In genomic region chr5:131305906-131306305, GRCh38 we compare ENCODE assay signal across 20 cellular contexts. TPM values are rescaled to one million over a fixed set of nuclear protein-coding genes. Genes with fewer than 3 reads are reported as not detected.
A peak's percentile ranks its signal among the peaks of the same experiment; 100 is the strongest.
DNase-seq lines count a peak whose midpoint lies in the region; ATAC-seq lines count a peak whose summit lies in the region.
"Had no signal": no experiment of that assay in that cellular context is flagged by ENCODE, and none has a peak within 500 bp of the region (broad histone marks: within the 10 kb centered on the region; RNA-seq: fewer than 3 reads in every experiment).

No MANE protein-coding gene starts in this region.

- no peaks in the 10 kb centered on the region for H3K27me3 ChIP-seq in H7 (ENCODE audit: control insufficient read depth, insufficient read depth, low read length)
- H3K27me3 ChIP-seq: adrenal gland, esophagus squamous epithelium had no signal

- H3K9me3 Mint-ChIP-seq in activated CD4-positive, alpha-beta T cell treated with anti-CD3 and anti-CD28 coated beads, Interleukin-2, amount 10 ng/mL, durations not matched to agents 24 days and 14 days = peaks cover 3% of the 10 kb centered on the region
- H3K9me3 Mint-ChIP-seq in dendritic cell treated with granulocyte-macrophage colony-stimulating factor and Interleukin-4, amounts not matched to agents 40 ng/mL and 50 ng/mL, for 4 days = no peaks in the 10 kb centered on the region
- H3K9me3 Mint-ChIP-seq in naive thymus-derived CD8-positive, alpha-beta T cell = peaks cover 0 to 4% (median 0%) of the 10 kb centered on the region in 9 donors
- H3K9me3 Mint-ChIP-seq: IgD-negative memory B cell had no signal

- POLR2A ChIA-PET in naive thymus-derived CD8-positive, alpha-beta T cell (lab: Charles Lee) = interaction anchor here (1.1 kb wide), 1 partner anchor 42 kb away, joined by 5 read pairs; the partner anchor contains the start of gene CDC42SE2

- H3K36me3 Mint-ChIP-seq in activated CD4-positive, alpha-beta T cell treated with anti-CD3 and anti-CD28 coated beads, Interleukin-2, amount 10 ng/mL, durations not matched to agents 24 days and 14 days (ENCODE audit: low read depth) = peaks cover 33% of the 10 kb centered on the region
- H3K36me3 Mint-ChIP-seq in dendritic cell treated with granulocyte-macrophage colony-stimulating factor and Interleukin-4, amounts not matched to agents 40 ng/mL and 50 ng/mL, for 4 days (ENCODE audit: low read depth) = peaks cover 3% of the 10 kb centered on the region
- peaks cover 0 to 14% (median 2%) of the 10 kb centered on the region in 3 donors for H3K36me3 Mint-ChIP-seq in naive thymus-derived CD8-positive, alpha-beta T cell

- peak overlapping the region; percentile 20 for H3K27ac Mint-ChIP-seq in activated CD4-positive, alpha-beta T cell treated with anti-CD3 and anti-CD28 coated beads, Interleukin-2, amount 10 ng/mL, durations not matched to agents 24 days and 14 days
- H3K27ac Mint-ChIP-seq in dendritic cell treated with granulocyte-macrophage colony-stimulating factor and Interleukin-4, amounts not matched to agents 40 ng/mL and 50 ng/mL, for 4 days = peak overlapping the region; percentile 46
- H3K27ac Mint-ChIP-seq in naive thymus-derived CD8-positive, alpha-beta T cell = peak overlapping the region in 9 of 10 donors; percentile 3 to 91 (median 71)
- H3K27ac Mint-ChIP-seq: WTC11 had no signal

- no peak overlapping the region for H3K4me3 Mint-ChIP-seq in activated CD4-positive, alpha-beta T cell treated with anti-CD3 and anti-CD28 coated beads, Interleukin-2, amount 10 ng/mL, durations not matched to agents 24 days and 14 days
- no peak overlapping the region for H3K4me3 Mint-ChIP-seq in dendritic cell treated with granulocyte-macrophage colony-stimulating factor and Interleukin-4, amounts not matched to agents 40 ng/mL and 50 ng/mL, for 4 days
- H3K4me3 Mint-ChIP-seq in naive thymus-derived CD8-positive, alpha-beta T cell = peak overlapping the region in 8 of 10 donors; percentile 5 to 67 (median 58)
- H3K4me3 Mint-ChIP-seq: WTC11 had no signal

- H3K4me1 Mint-ChIP-seq in activated CD4-positive, alpha-beta T cell treated with anti-CD3 and anti-CD28 coated beads, Interleukin-2, amount 10 ng/mL, durations not matched to agents 24 days and 14 days = peaks cover 41% of the 10 kb centered on the region
- H3K4me1 Mint-ChIP-seq in dendritic cell treated with granulocyte-macrophage colony-stimulating factor and Interleukin-4, amounts not matched to agents 40 ng/mL and 50 ng/mL, for 4 days (ENCODE audit: low read depth) = peaks cover 45% of the 10 kb centered on the region
- H3K4me1 Mint-ChIP-seq in naive thymus-derived CD8-positive, alpha-beta T cell = peaks cover 25 to 71% (median 62%) of the 10 kb centered on the region in 4 donors
- H3K4me1 Mint-ChIP-seq: WTC11 had no signal

- ATAC-seq in naive thymus-derived CD8-positive, alpha-beta T cell = peak in 1 of 2 donors; percentile 41
- no peak for ATAC-seq in left ventricle myocardium superior
- ATAC-seq: left lobe of liver, WTC11 had no signal

- H3K27me3 Mint-ChIP-seq in activated CD4-positive, alpha-beta T cell treated with anti-CD3 and anti-CD28 coated beads, Interleukin-2, amount 10 ng/mL, durations not matched to agents 24 days and 14 days = no peaks in the 10 kb centered on the region
- H3K27me3 Mint-ChIP-seq in dendritic cell treated with granulocyte-macrophage colony-stimulating factor and Interleukin-4, amounts not matched to agents 40 ng/mL and 50 ng/mL, for 4 days = no peaks in the 10 kb centered on the region
- H3K27me3 Mint-ChIP-seq in naive thymus-derived CD8-positive, alpha-beta T cell = no peaks in the 10 kb centered on the region
- H3K27me3 Mint-ChIP-seq: IgD-negative memory B cell had no signal

- no peak for DNase-seq in activated CD4-positive, alpha-beta T cell treated with anti-CD3 and anti-CD28 coated beads, Interleukin-2, amount 10 ng/mL, durations not matched to agents 24 days and 14 days
- no peak for DNase-seq in activated CD4-positive, alpha-beta T cell treated with anti-CD3 and anti-CD28 coated beads for 4 hours
- peak; percentile 29 for DNase-seq in OCI-M1 (lab: John Stamatoyannopoulos, UW)
- no peak for DNase-seq in naive thymus-derived CD8-positive, alpha-beta T cell
- no peak for DNase-seq in left ventricle myocardium superior
- DNase-seq in H7 = no peak
- no peak for DNase-seq in COLO829 (ENCODE audit: low spot score)
- DNase-seq: 8988T, adrenal gland, Calu3, dermis blood vessel endothelial cell, esophagus squamous epithelium, GF-D8, NCI-H2107, NCI-H748 treated with DMSO at 0.1 percent for 48 hours, small intestine had no signal

- intact Hi-C loops in activated CD4-positive, alpha-beta T cell treated with anti-CD3 and anti-CD28 coated beads, Interleukin-2, amount 10 ng/mL, durations not matched to agents 24 days and 14 days (cut with micrococcal nuclease) = loop anchor here (1.0 kb wide), 1 partner anchor 10 kb away; no protein-coding TSS in a partner anchor
- intact Hi-C loops in dendritic cell treated with granulocyte-macrophage colony-stimulating factor and Interleukin-4, amounts not matched to agents 40 ng/mL and 50 ng/mL, for 4 days (cut with micrococcal nuclease) = no loop called here
- intact Hi-C loops in left ventricle myocardium superior (cut with micrococcal nuclease) = no loop called here

- no peaks in the 10 kb centered on the region for H3K36me3 ChIP-seq in H7 (replicated peaks; ENCODE audit: control insufficient read depth, insufficient read depth, low read length)
- H3K36me3 ChIP-seq: adrenal gland, esophagus squamous epithelium had no signal

- H3K4me3 ChIP-seq in H7 (ENCODE audit: insufficient read depth, low read depth, low read length) = no peak overlapping the region
- H3K4me3 ChIP-seq: adrenal gland, esophagus squamous epithelium had no signal

RNA-seq across cellular contexts. Expression of gene CDC42SE2, which starts 42.1 kb away (rescaled TPM):
- total RNA-seq in activated CD4-positive, alpha-beta T cell treated with anti-CD3 and anti-CD28 coated beads, Interleukin-2, amount 10 ng/mL, durations not matched to agents 24 days and 14 days = 96.2 and 99.0 TPM in 2 replicates
- total RNA-seq in naive thymus-derived CD8-positive, alpha-beta T cell = 100 to 1,000 TPM; 313 to 326 TPM
- polyA plus RNA-seq in naive thymus-derived CD8-positive, alpha-beta T cell = 100 to 1,000 TPM; 423 to 544 (median 480) TPM
- 11.6 TPM for total RNA-seq in left ventricle myocardium superior
- 25.9 and 36.6 TPM in 2 replicates for total RNA-seq in H7 (2014; rRNA removed; shearing (Covaris generic))

Comparison
In these comparisons a context has a peak if more than half of its experiments do, and no peak if none do; other contexts are left out.
1. H3K27ac Mint-ChIP-seq: peak in every context shown above with its lines; median percentile 71 in naive thymus-derived CD8-positive, alpha-beta T cell; 46 in dendritic cell treated with granulocyte-macrophage colony-stimulating factor and Interleukin-4, amounts not matched to agents 40 ng/mL and 50 ng/mL, for 4 days; 20 in activated CD4-positive, alpha-beta T cell treated with anti-CD3 and anti-CD28 coated beads, Interleukin-2, amount 10 ng/mL, durations not matched to agents 24 days and 14 days.
2. H3K4me3 Mint-ChIP-seq: peak in naive thymus-derived CD8-positive, alpha-beta T cell (8 of 10); none in activated CD4-positive, alpha-beta T cell treated with anti-CD3 and anti-CD28 coated beads, Interleukin-2, amount 10 ng/mL, durations not matched to agents 24 days and 14 days (single experiment) and dendritic cell treated with granulocyte-macrophage colony-stimulating factor and Interleukin-4, amounts not matched to agents 40 ng/mL and 50 ng/mL, for 4 days (single experiment).